In genomic region chr1:186708578-186709203, GRCh38 we compare ENCODE assay signal across 27 cellular contexts. TPM values are rescaled to one million over a fixed set of nuclear protein-coding genes. Genes with fewer than 3 reads are reported as not detected.
A peak's percentile ranks its signal among the peaks of the same experiment; 100 is the strongest.
DNase-seq lines count a peak whose midpoint lies in the region; ATAC-seq, FAIRE-seq and TF ChIP-seq lines count a peak whose summit lies in the region.
"Had no signal": no experiment of that assay in that cellular context is flagged by ENCODE, and none has a peak within 500 bp of the region (broad histone marks: within the 10 kb centered on the region; RNA-seq: fewer than 3 reads in every experiment).

No MANE protein-coding gene starts in this region.

- no peak overlapping the region for H2BK5ac ChIP-seq in IMR-90 (ENCODE audit: low read depth, low read length, poor library complexity, severe bottlenecking)

- dilution Hi-C loops in IMR-90 (cut with HindIII; ENCODE audit: low sequenced_read_pairs, unreplicated experiment): no loop called here

- no peak overlapping the region for H2AK5ac ChIP-seq in IMR-90 (ENCODE audit: low read depth, low read length)

- H2AFZ ChIP-seq in IMR-90 (replicated peaks; ENCODE audit: low read length, poor library complexity): no peak overlapping the region

- WGBS in IMR-90 (ENCODE audit: extremely low coverage in 2 of 2, insufficient read length in 1 of 2), 2 experiments: no CpG with 5 or more reads among the region's 8 CpGs
- 86 to 92% (median 89%) methylated on average over 8 of the region's 8 CpGs for WGBS in small intestine, 3 donors
- WGBS in pancreas, 2 donors: 82 to 91% methylated on average over 8 of the region's 8 CpGs

- H3K27me3 ChIP-seq in IMR-90 (ENCODE audit: control insufficient read depth, insufficient read depth, low read length) (no peaks in the 10 kb centered on the region), brain microvascular endothelial cell (replicated peaks) (no peaks in the 10 kb centered on the region), small intestine (ENCODE audit: control insufficient read depth in 2 of 2, insufficient read depth in 2 of 2, low read length in 2 of 2) (no peaks in the 10 kb centered on the region), pancreas (no peaks in the 10 kb centered on the region)
- H3K27me3 ChIP-seq: dorsolateral prefrontal cortex, MG63, Peyer's patch, SJCRH30, stomach, tibial nerve had no signal

- H3K9me1 ChIP-seq in IMR-90 (ENCODE audit: insufficient read depth, low read length): no peaks in the 10 kb centered on the region; the same call in 1 of the 2 replicates

- H4K8ac ChIP-seq in IMR-90 (ENCODE audit: low read depth in 2 of 2, low read length in 2 of 2): no peak overlapping the region

- CTCF ChIA-PET in IMR-90 (lab: Yijun Ruan, JAX): no interaction called here

- H3K9ac ChIP-seq in IMR-90 (ENCODE audit: low read depth, low read length): no peak overlapping the region

- no peaks in the 10 kb centered on the region for H3K27me3 Mint-ChIP-seq in activated naive CD8-positive, alpha-beta T cell treated with anti-CD3 and anti-CD28 coated beads for 36 hours
- H3K27me3 Mint-ChIP-seq: CD8-positive, alpha-beta memory T cell; naive B cell had no signal

- TF ChIP-seq RAD21 in IMR-90 (IDR thresholded peaks at IDR 0.05; ENCODE audit: low read length): no peak

- H3K4me3 ChIP-seq in IMR-90 (ENCODE audit: insufficient read depth, low read depth, low read length) (no peak overlapping the region), brain microvascular endothelial cell (ENCODE audit: low read depth, low read length) (no peak overlapping the region), fibroblast of the aortic adventitia (ENCODE audit: low read depth, low read length) (no peak overlapping the region), small intestine (ENCODE audit: low read depth in 1 of 2, low read length in 2 of 2) (no peak overlapping the region), pancreas (no peak overlapping the region)
- H3K4me3 ChIP-seq: dorsolateral prefrontal cortex, MG63, Peyer's patch, SJCRH30, stomach, tibial nerve had no signal

- H3K4me3 Mint-ChIP-seq in activated naive CD8-positive, alpha-beta T cell treated with anti-CD3 and anti-CD28 coated beads for 36 hours: no peak overlapping the region
- H3K4me3 Mint-ChIP-seq: CD8-positive, alpha-beta memory T cell; naive B cell; T-helper 1 cell treated with Interleukin-12 subunit alpha and Interleukin-12 subunit beta and Interleukin-4 antibody, amounts not matched to agents 30 μg/mL and 1 μg/mL, for 36 hours had no signal

- H2BK120ac ChIP-seq in IMR-90 (ENCODE audit: low read depth, low read length): no peak overlapping the region

- no peak overlapping the region for H3K56ac ChIP-seq in IMR-90 (ENCODE audit: extremely low read depth, insufficient read depth, low read length)

- H4K20me1 ChIP-seq in IMR-90 (ENCODE audit: insufficient read depth, low read length): no peaks in the 10 kb centered on the region

- no peak overlapping the region for H4K91ac ChIP-seq in IMR-90 (ENCODE audit: insufficient read depth, low read depth, low read length)

- no TSS peak for BruUV-seq in IMR-90 (replicated peaks; lab: Mats Ljungman, UMichigan)

- H3K9me3 ChIP-seq in IMR-90 (ENCODE audit: control insufficient read depth, insufficient read depth, low read length): no peaks in the 10 kb centered on the region
- H3K9me3 ChIP-seq in small intestine (ENCODE audit: control insufficient read depth, low read depth): no peaks in the 10 kb centered on the region
- no peaks in the 10 kb centered on the region for H3K9me3 ChIP-seq in pancreas
- H3K9me3 ChIP-seq: MG63, Peyer's patch, SJCRH30, stomach, tibial nerve had no signal

- TF ChIP-seq POLR2A in IMR-90 (IDR thresholded peaks at IDR 0.05; ENCODE audit: low read depth, low read length): no peak

- peak; percentile 53 for FAIRE-seq in small intestine (lab: Jason Lieb, UNC)
- FAIRE-seq in pancreas (lab: Jason Lieb, UNC): no peak
- FAIRE-seq: H54 had no signal

- H3K36me3 ChIP-seq in IMR-90 (ENCODE audit: control insufficient read depth, insufficient read depth, low read length) (no peaks in the 10 kb centered on the region), brain microvascular endothelial cell (replicated peaks) (no peaks in the 10 kb centered on the region), small intestine (ENCODE audit: control insufficient read depth in 2 of 2, insufficient read depth in 2 of 2, low read length in 2 of 2) (no peaks in the 10 kb centered on the region), pancreas (no peaks in the 10 kb centered on the region)
- H3K36me3 ChIP-seq: MG63, Peyer's patch, SJCRH30, stomach, tibial nerve, WERI-Rb-1 had no signal

- no peak overlapping the region for H4K5ac ChIP-seq in IMR-90 (ENCODE audit: low read depth, low read length)

- no peak overlapping the region for H3K14ac ChIP-seq in IMR-90 (replicated peaks; ENCODE audit: low read depth, low read length)

- no peak overlapping the region for H3K4me2 ChIP-seq in IMR-90 (ENCODE audit: low read depth, low read length)

- no peak overlapping the region for H3K23ac ChIP-seq in IMR-90 (ENCODE audit: low read depth, low read length)

- no peak overlapping the region for H2BK20ac ChIP-seq in IMR-90 (ENCODE audit: low read depth, low read length)

- H3K4ac ChIP-seq in IMR-90 (ENCODE audit: low read depth, low read length): no peak overlapping the region

- H3K27ac Mint-ChIP-seq in activated naive CD8-positive, alpha-beta T cell treated with anti-CD3 and anti-CD28 coated beads for 36 hours: no peak overlapping the region
- H3K27ac Mint-ChIP-seq: CD8-positive, alpha-beta memory T cell; T-helper 1 cell treated with Interleukin-12 subunit alpha and Interleukin-12 subunit beta and Interleukin-4 antibody, amounts not matched to agents 30 μg/mL and 1 μg/mL, for 36 hours had no signal

- H3K79me1 ChIP-seq in IMR-90 (ENCODE audit: low read depth in 1 of 2, low read length in 2 of 2): no peaks in the 10 kb centered on the region

- no peak overlapping the region for H3K27ac ChIP-seq in IMR-90 (ENCODE audit: insufficient read depth, low read length)
- H3K27ac ChIP-seq in brain microvascular endothelial cell: peak overlapping the region; percentile 32
- no peak overlapping the region for H3K27ac ChIP-seq in small intestine (ENCODE audit: low read depth in 1 of 2, low read length in 1 of 2)
- no peak overlapping the region for H3K27ac ChIP-seq in pancreas
- H3K27ac ChIP-seq: dorsolateral prefrontal cortex, Peyer's patch, SJCRH30, stomach, tibial nerve, WERI-Rb-1 had no signal

- no peaks in the 10 kb centered on the region for H3K4me1 Mint-ChIP-seq in activated naive CD8-positive, alpha-beta T cell treated with anti-CD3 and anti-CD28 coated beads for 36 hours
- H3K4me1 Mint-ChIP-seq: CD8-positive, alpha-beta memory T cell; naive B cell had no signal

- intact Hi-C loops in IMR-90 (cut with micrococcal nuclease): no loop called here
- intact Hi-C loops in pancreas (cut with DNase I): no loop called here

- no peaks in the 10 kb centered on the region for H3K9me3 Mint-ChIP-seq in activated naive CD8-positive, alpha-beta T cell treated with anti-CD3 and anti-CD28 coated beads for 36 hours
- H3K9me3 Mint-ChIP-seq: naive B cell; T-helper 1 cell treated with Interleukin-12 subunit alpha and Interleukin-12 subunit beta and Interleukin-4 antibody, amounts not matched to agents 30 μg/mL and 1 μg/mL, for 36 hours had no signal

- in situ Hi-C loops in IMR-90 (cut with MboI; ENCODE audit: low sequenced_read_pairs) (no loop called here), brain microvascular endothelial cell (cut with HindIII; ENCODE audit: low pct_ligation_motif_present, low sequenced_read_pairs) (no loop called here)

- POLR2A ChIA-PET in IMR-90 (lab: Charles Lee; ENCODE audit: unreplicated experiment): no interaction called here

- no peak overlapping the region for H3K18ac ChIP-seq in IMR-90 (ENCODE audit: low read depth, low read length)

- DNase-seq in IMR-90 (peak; percentile 62), brain microvascular endothelial cell (peak; percentile 20), fibroblast of the aortic adventitia (ENCODE audit: low read depth) (peak; percentile 63), small intestine (no peak), NCI-H146 treated with DMSO at 0.1 percent for 48 hours (lab: John Stamatoyannopoulos, UW; ENCODE audit: unreplicated experiment) (no peak), pancreas (no peak)
- DNase-seq in activated naive CD8-positive, alpha-beta T cell treated with anti-CD3 and anti-CD28 coated beads for 36 hours: no peak
- DNase-seq: activated CD4-positive, alpha-beta T cell treated with anti-CD3 and anti-CD28 coated beads, Interleukin-2, amount 50 U/mL, for 4 hours; activated CD8-positive, alpha-beta memory T cell treated with anti-CD3 and anti-CD28 coated beads, Interleukin-2, amount 50 U/mL, for 4 hours; activated effector memory CD4-positive, alpha-beta T cell treated with anti-CD3 and anti-CD28 coated beads, Interleukin-2, amount 50 U/mL, for 16 hours; CD8-positive, alpha-beta memory T cell; DMS79 treated with DMSO at 0.1 percent for 48 hours; dorsolateral prefrontal cortex; left colon; MG63; naive B cell; NCI-H1417 treated with DMSO at 0.1 percent for 48 hours; NCI-H2107; NCI-H524; nucleus accumbens; Peyer's patch; SJCRH30; stomach; WERI-Rb-1 had no signal

- H2BK15ac ChIP-seq in IMR-90 (ENCODE audit: low read depth, low read length): no peak overlapping the region

- ATAC-seq in IMR-90 (ENCODE audit: low read depth) (no peak), pancreas (no peak)
- ATAC-seq: left colon had no signal

- TF ChIP-seq CTCF in IMR-90 (conservative IDR thresholded peaks at IDR 0.05; ENCODE audit: low read depth, low read length): no peak
- no peak for TF ChIP-seq CTCF in brain microvascular endothelial cell (IDR thresholded peaks at IDR 0.05; ENCODE audit: low read depth, low read length, missing control alignments)
- no peak for TF ChIP-seq CTCF in fibroblast of the aortic adventitia (IDR thresholded peaks at IDR 0.05; ENCODE audit: insufficient read depth, low read length)
- no peak for TF ChIP-seq CTCF in pancreas (IDR thresholded peaks at IDR 0.05)

- no peaks in the 10 kb centered on the region for H3K36me3 Mint-ChIP-seq in activated naive CD8-positive, alpha-beta T cell treated with anti-CD3 and anti-CD28 coated beads for 36 hours
- H3K36me3 Mint-ChIP-seq: CD8-positive, alpha-beta memory T cell; naive B cell had no signal

- H3K4me1 ChIP-seq in IMR-90 (ENCODE audit: control insufficient read depth, insufficient read depth, low read length) (no peaks in the 10 kb centered on the region), small intestine (ENCODE audit: control insufficient read depth in 2 of 2, insufficient read depth in 1 of 2, low read depth in 1 of 2, low read length in 1 of 2) (no peaks in the 10 kb centered on the region), pancreas (no peaks in the 10 kb centered on the region)
- H3K4me1 ChIP-seq: Peyer's patch, SJCRH30, stomach, tibial nerve had no signal

- no peak overlapping the region for H2AK9ac ChIP-seq in IMR-90 (replicated peaks; ENCODE audit: low read depth, low read length, poor library complexity)

RNA-seq across cellular contexts. Expression of gene PTGS2, which starts 28.5 kb away (rescaled TPM):
- total RNA-seq in IMR-90 (2012; rRNA removed): 4.8 and 6.9 TPM in 2 replicates
- polyA plus RNA-seq in IMR-90 (2012; rRNA removed): 3.4 and 6.3 TPM in 2 replicates
- 3.8 and 13.3 TPM in 2 replicates for polyA plus RNA-seq in IMR-90 (2012; cell fraction: cytosol; rRNA removed)
- polyA plus RNA-seq in IMR-90 (2012; cell fraction: nucleus; rRNA removed; ENCODE audit: low replicate concordance): 24.8 and 38.9 TPM in 2 replicates
- total RNA-seq in fibroblast of the aortic adventitia (ENCODE audit: low replicate concordance): 1.2 and 15.0 TPM in 2 replicates
- 1 to 10 TPM in 1 of 3 donors, under 1 TPM in 2; 0.22 to 1.9 (median 0.54) TPM for polyA plus RNA-seq in small intestine
- total RNA-seq in activated naive CD8-positive, alpha-beta T cell treated with anti-CD3 and anti-CD28 coated beads for 36 hours: under 1 TPM; 0.18 to 0.21 TPM
- 1 to 10 TPM in 1 of 6 donors, under 1 TPM in 5; 0.12 to 1.9 (median 0.43) TPM for total RNA-seq in pancreas
- polyA plus RNA-seq in pancreas: under 1 TPM; 0.23 to 0.92 TPM
- total RNA-seq: SJCRH30 had no signal
- polyA plus RNA-seq: CD8-positive, alpha-beta memory T cell had no signal

Comparison
In these comparisons a context has a peak if more than half of its experiments do, and no peak if none do; other contexts are left out.
1. DNase-seq: peak in IMR-90 (single experiment), brain microvascular endothelial cell (single experiment) and fibroblast of the aortic adventitia (single experiment); none in small intestine (single experiment), activated naive CD8-positive, alpha-beta T cell treated with anti-CD3 and anti-CD28 coated beads for 36 hours (single experiment), NCI-H146 treated with DMSO at 0.1 percent for 48 hours (single experiment) and pancreas (0 of 6).